In genomic region chr1:228515200-228515834, GRCh38 we compare ENCODE assay signal across 7 cellular contexts.
DNase-seq lines count a peak whose midpoint lies in the region; ATAC-seq and TF ChIP-seq lines count a peak whose summit lies in the region.

No MANE protein-coding gene starts in this region.

- POLR2A ChIA-PET in HEK293T (lab: Yijun Ruan, JAX), result no interaction called here

- ATAC-seq in GM19467 (IDR thresholded peaks at IDR 0.05; ENCODE audit: unreplicated experiment), result no peak

- CTCF ChIA-PET in HEK293T (lab: Yijun Ruan, JAX), result interaction anchor here (0.7 to 1.0 kb wide), 4 partner anchors 122 to 516 kb away, joined by 3 to 4 read pairs (median 3); no protein-coding TSS in a partner anchor

- DNase-seq in DMS53 (lab: John Stamatoyannopoulos, UW) (peak; percentile 53), HEK293T (ENCODE audit: extremely low spot score) (peak; percentile 66), SKM-1 treated with dmso at 0.1 percent for 144 hours (lab: John Stamatoyannopoulos, UW; ENCODE audit: unreplicated experiment) (peak; percentile 40), midbrain (lab: John Stamatoyannopoulos, UW) (peak; percentile 18), NCI-H82 (lab: John Stamatoyannopoulos, UW) (no peak)
- DNase-seq in effector CD8-positive, alpha-beta T cell (lab: John Stamatoyannopoulos, UW), result peak; percentile 18

TF ChIP-seq in HEK293T, 16 proteins besides CTCF, POLR2A, EP300 and RAD21:
- peak; percentile 48 for TF ChIP-seq ZNF384 (IDR thresholded peaks at IDR 0.05)
- no peak for TF ChIP-seq CTBP1 (IDR thresholded peaks at IDR 0.05; ENCODE audit: borderline replicate concordance)
- TF ChIP-seq ELF4 (IDR thresholded peaks at IDR 0.05), result 0 out of 2 replicates have a peak, but pooled peaks have one; percentile 10
